Comparison of ENCODE assay signal across 8 cellular contexts in genomic region chrX:48971325-48972213, GRCh38. TPM values are rescaled to one million over a fixed set of nuclear protein-coding genes. Genes with fewer than 3 reads are reported as not detected.
DNase-seq lines count a peak whose midpoint lies in the region; ATAC-seq and TF ChIP-seq lines count a peak whose summit lies in the region.

Gene KCND1 (minus strand): TSS chrX:48971844. CDS start chrX:48970271, 1,573 bp downstream.

- H3K9me3 ChIP-seq in T-helper 17 cell (ENCODE audit: control insufficient read depth, low read length, poor library complexity, severe bottlenecking) = no peaks in the 10 kb centered on the region

- peaks cover 19% of the 10 kb centered on the region for H3K9me3 Mint-ChIP-seq in nephron

- peak within 1 kb of the TSS; percentile 70 for H3K27ac Mint-ChIP-seq in T-helper 17 cell
- H3K27ac Mint-ChIP-seq in nephron = peak within 1 kb of the TSS in 2 of 3 experiments; percentile 26 to 35

- H3K36me3 Mint-ChIP-seq in T-helper 17 cell (ENCODE audit: low read depth) (peaks cover 9% of the 10 kb centered on the region), nephron (ENCODE audit: low read depth) (peaks cover 14% of the 10 kb centered on the region)

- H3K27me3 Mint-ChIP-seq in T-helper 17 cell (no peaks in the 10 kb centered on the region), nephron (ENCODE audit: low read depth) (no peaks in the 10 kb centered on the region)

- peaks cover 15% of the 10 kb centered on the region for H3K4me1 Mint-ChIP-seq in T-helper 17 cell
- H3K4me1 Mint-ChIP-seq in nephron = peaks cover 6% of the 10 kb centered on the region

- ATAC-seq in T-helper 17 cell (peak; percentile 37), GM18520 (IDR thresholded peaks at IDR 0.05; ENCODE audit: unreplicated experiment) (no peak), HG03460 (IDR thresholded peaks at IDR 0.05; ENCODE audit: unreplicated experiment) (no peak)

- peak within 1 kb of the TSS; percentile 76 for H3K4me3 Mint-ChIP-seq in T-helper 17 cell
- H3K4me3 Mint-ChIP-seq in nephron = peak within 1 kb of the TSS; percentile 68 to 83 (median 78)

- no peak for TF ChIP-seq CTCF in nephron (IDR thresholded peaks at IDR 0.05; ENCODE audit: unreplicated experiment in 3 of 3)

- peak; percentile 9 for DNase-seq in activated CD4-positive, alpha-beta T cell treated with anti-CD3 and anti-CD28 coated beads for 48 hours
- no peak for DNase-seq in activated CD4-positive, alpha-beta T cell treated with anti-CD3 and anti-CD28 coated beads, Interleukin-2, amount 50 U/mL, for 1 hour
- no peak for DNase-seq in T-helper 17 cell
- DNase-seq in fibroblast of peridontal ligament (ENCODE audit: extremely low read depth) = peak; percentile 49
- no peak for DNase-seq in middle frontal gyrus (ENCODE audit: extremely low spot score, low spot score)

RNA-seq across cellular contexts. Expression of gene KCND1, which starts in this region (rescaled TPM):
- 1 to 10 TPM; 2.2 to 3.2 TPM for total RNA-seq in T-helper 17 cell

Comparison
In these comparisons a context has a peak if more than half of its experiments do, and no peak if none do; other contexts are left out.
1. DNase-seq: peak in activated CD4-positive, alpha-beta T cell treated with anti-CD3 and anti-CD28 coated beads for 48 hours (single experiment) and fibroblast of peridontal ligament (single experiment); none in activated CD4-positive, alpha-beta T cell treated with anti-CD3 and anti-CD28 coated beads, Interleukin-2, amount 50 U/mL, for 1 hour (single experiment), T-helper 17 cell (0 of 3) and middle frontal gyrus (single experiment).